9 cellular contexts compared by ENCODE assay signal in genomic region chr11:309558-309855, GRCh38. TPM values are rescaled to one million over a fixed set of nuclear protein-coding genes. Genes with fewer than 3 reads are reported as not detected.
A peak's percentile ranks its signal among the peaks of the same experiment; 100 is the strongest.
DNase-seq lines count a peak whose midpoint lies in the region; ATAC-seq and TF ChIP-seq lines count a peak whose summit lies in the region.
"Had no signal": no experiment of that assay in that cellular context is flagged by ENCODE, and none has a peak within 500 bp of the region (broad histone marks: within the 10 kb centered on the region; RNA-seq: fewer than 3 reads in every experiment).

No MANE protein-coding gene starts in this region.

- H3K9me3 Mint-ChIP-seq in nephron, result no peaks in the 10 kb centered on the region

- POLR2A ChIA-PET in AG04450 (lab: Yijun Ruan, JAX), result no interaction called here

- H3K36me3 ChIP-seq in Karpas-422 (ENCODE audit: insufficient read depth, low read length), result no peaks in the 10 kb centered on the region
- no peaks in the 10 kb centered on the region for H3K36me3 ChIP-seq in duodenal mucosa (ENCODE audit: control insufficient read depth in 1 of 2, insufficient read depth in 2 of 2, low read length in 2 of 2)
- no peaks in the 10 kb centered on the region for H3K36me3 ChIP-seq in SJCRH30

- no peaks in the 10 kb centered on the region for H3K79me2 ChIP-seq in Karpas-422 (ENCODE audit: low read length)

- peaks cover 9% of the 10 kb centered on the region for H3K27me3 Mint-ChIP-seq in nephron (ENCODE audit: low read depth)

- H4K20me1 ChIP-seq in Karpas-422 (ENCODE audit: insufficient read depth, low read depth, low read length), result no peaks in the 10 kb centered on the region

- H3K36me3 Mint-ChIP-seq in nephron (ENCODE audit: low read depth), result no peaks in the 10 kb centered on the region

- H3K9me3 ChIP-seq in AG04450 (ENCODE audit: control insufficient read depth, insufficient read depth, low read length) (no peaks in the 10 kb centered on the region; the same call in 1 of the 2 replicates), Karpas-422 (ENCODE audit: low read length) (no peaks in the 10 kb centered on the region), duodenal mucosa (ENCODE audit: control insufficient read depth in 1 of 2, low read length in 2 of 2) (no peaks in the 10 kb centered on the region), SJCRH30 (replicated peaks) (no peaks in the 10 kb centered on the region)

- DNase-seq in AG04450 (ENCODE audit: low read depth, low spot score), result no peak
- DNase-seq in Karpas-422, result no peak
- DNase-seq in SJCRH30, result no peak

- H2AFZ ChIP-seq in Karpas-422 (ENCODE audit: low read length), result no peak overlapping the region

- peaks cover 70% of the 10 kb centered on the region for H3K4me1 Mint-ChIP-seq in nephron

- H3K9me2 ChIP-seq in Karpas-422 (replicated peaks; ENCODE audit: insufficient read depth, low read length), result no peaks in the 10 kb centered on the region

- H3K27ac ChIP-seq in AG04450 (ENCODE audit: low read depth, low read length) (no peak overlapping the region), Karpas-422 (ENCODE audit: low read length) (no peak overlapping the region), duodenal mucosa (ENCODE audit: low read depth, low read length) (peak overlapping the region; percentile 13), SJCRH30 (no peak overlapping the region)

- peaks cover 19% of the 10 kb centered on the region for H3K4me1 ChIP-seq in Karpas-422 (ENCODE audit: low read length)
- H3K4me1 ChIP-seq in duodenal mucosa (ENCODE audit: control insufficient read depth in 1 of 2, insufficient read depth in 2 of 2, low read length in 2 of 2), result peaks cover 19 to 47% of the 10 kb centered on the region in 2 donors
- H3K4me1 ChIP-seq in SJCRH30, result peaks cover 15% of the 10 kb centered on the region

- TF ChIP-seq CTCF in AG04450 (IDR thresholded peaks at IDR 0.05; ENCODE audit: low read depth, low read length) (no peak), nephron (IDR thresholded peaks at IDR 0.05; ENCODE audit: unreplicated experiment in 3 of 3) (no peak)

- CTCF ChIA-PET in AG04450 (lab: Charles Lee), result no interaction called here

- ATAC-seq in GM18870 (IDR thresholded peaks at IDR 0.05; ENCODE audit: unreplicated experiment), result no peak
- no peak for ATAC-seq in HG03175 (IDR thresholded peaks at IDR 0.05; ENCODE audit: unreplicated experiment)
- no peak for ATAC-seq in HG02642 (IDR thresholded peaks at IDR 0.05; ENCODE audit: poor library complexity, unreplicated experiment)

- H3K4me2 ChIP-seq in Karpas-422 (ENCODE audit: low read depth, low read length, poor library complexity, severe bottlenecking), result peak overlapping the region; percentile 32

- H3K27me3 ChIP-seq in AG04450 (ENCODE audit: control insufficient read depth, insufficient read depth, low read length) (no peaks in the 10 kb centered on the region), Karpas-422 (ENCODE audit: low read length) (no peaks in the 10 kb centered on the region), duodenal mucosa (ENCODE audit: control insufficient read depth in 1 of 2, insufficient read depth in 2 of 2, low read length in 2 of 2) (no peaks in the 10 kb centered on the region), SJCRH30 (no peaks in the 10 kb centered on the region)

- no peak overlapping the region for H3K9ac ChIP-seq in Karpas-422 (ENCODE audit: low read length)
- H3K9ac ChIP-seq in duodenal mucosa (ENCODE audit: low read depth in 1 of 2, low read length in 2 of 2), result peak overlapping the region in 1 of 2 donors; percentile 55

- peak overlapping the region; percentile 93 to 96 (median 94) for H3K4me3 Mint-ChIP-seq in nephron

- H3K27ac Mint-ChIP-seq in nephron, result peak overlapping the region; percentile 93 to 98 (median 97)

- H3K4me3 ChIP-seq in AG04450 (ENCODE audit: low read depth, low read length) (peak overlapping the region; percentile 62), Karpas-422 (ENCODE audit: low read length) (no peak overlapping the region), duodenal mucosa (ENCODE audit: low read depth in 1 of 2, low read length in 2 of 2) (peak overlapping the region; percentile 57 to 65), SJCRH30 (no peak overlapping the region)

RNA-seq across cellular contexts. Expression of gene IFITM2, which starts 1.9 kb away (rescaled TPM):
- 219 and 367 TPM in 2 replicates for polyA plus RNA-seq in AG04450 (2011; rRNA removed)
- 189 and 258 TPM in 2 replicates for polyA minus RNA-seq in AG04450 (2011; rRNA and poly(A)+ RNA removed)
- total RNA-seq in Karpas-422 (2014; rRNA removed; shearing (Covaris generic); ENCODE audit: low replicate concordance), result 18.5 and 19.4 TPM in 2 replicates
- 38.4 and 40.0 TPM in 2 replicates for total RNA-seq in SJCRH30 (2014; rRNA removed; shearing (Covaris generic))

RNA-seq across cellular contexts. Expression of gene IFITM1, which starts 4.3 kb away (rescaled TPM):
- polyA plus RNA-seq in AG04450 (2011; rRNA removed), result 62.1 and 81.6 TPM in 2 replicates
- polyA minus RNA-seq in AG04450 (2011; rRNA and poly(A)+ RNA removed), result 50.6 and 68.9 TPM in 2 replicates
- total RNA-seq in Karpas-422 (2014; rRNA removed; shearing (Covaris generic); ENCODE audit: low replicate concordance), result 125 and 216 TPM in 2 replicates
- 4.9 and 7.4 TPM in 2 replicates for total RNA-seq in SJCRH30 (2014; rRNA removed; shearing (Covaris generic))

RNA-seq across cellular contexts. Expression of gene IFITM5, which starts 10.2 kb away (rescaled TPM):
- not detected in 2 replicates for polyA plus RNA-seq in AG04450 (2011; rRNA removed)
- not detected in 2 replicates for polyA minus RNA-seq in AG04450 (2011; rRNA and poly(A)+ RNA removed)
- not detected in 2 replicates for total RNA-seq in Karpas-422 (2014; rRNA removed; shearing (Covaris generic); ENCODE audit: low replicate concordance)
- total RNA-seq in SJCRH30 (2014; rRNA removed; shearing (Covaris generic)), result not detected in 2 replicates
- total RNA-seq: posterior vena cava had no signal

RNA-seq across cellular contexts. Expression of gene IFITM3, which starts 11.2 kb away (rescaled TPM):
- polyA plus RNA-seq in AG04450 (2011; rRNA removed), result 426 and 760 TPM in 2 replicates
- polyA minus RNA-seq in AG04450 (2011; rRNA and poly(A)+ RNA removed), result 529 and 721 TPM in 2 replicates
- total RNA-seq in Karpas-422 (2014; rRNA removed; shearing (Covaris generic); ENCODE audit: low replicate concordance), result 1.7 TPM in 1 of 2 replicates, not detected in the other
- total RNA-seq in SJCRH30 (2014; rRNA removed; shearing (Covaris generic)), result 100 and 101 TPM in 2 replicates

RNA-seq across cellular contexts. Expression of gene PGGHG, which starts 20.6 kb away (rescaled TPM):
- polyA plus RNA-seq in AG04450 (2011; rRNA removed), result 4.0 and 5.2 TPM in 2 replicates
- 1.9 and 2.6 TPM in 2 replicates for polyA minus RNA-seq in AG04450 (2011; rRNA and poly(A)+ RNA removed)
- 17.0 and 24.2 TPM in 2 replicates for total RNA-seq in Karpas-422 (2014; rRNA removed; shearing (Covaris generic); ENCODE audit: low replicate concordance)
- total RNA-seq in SJCRH30 (2014; rRNA removed; shearing (Covaris generic)), result 4.7 and 8.5 TPM in 2 replicates

Comparison
In these comparisons a context has a peak if more than half of its experiments do, and no peak if none do; other contexts are left out.
1. H3K4me3 ChIP-seq: peak in AG04450 (single experiment) and duodenal mucosa (2 of 2); none in Karpas-422 (single experiment) and SJCRH30 (single experiment).
2. RNA of gene IFITM1, which starts 4.3 kb away (total RNA-seq): 125 to 216 TPM in Karpas-422; 4.9 to 7.4 TPM in SJCRH30; every median in the first group is over 10 times any median in the second.